8 cellular contexts compared by ENCODE assay signal in genomic region chr14:72420749-72421452, GRCh38.
DNase-seq lines count a peak whose midpoint lies in the region; ATAC-seq and TF ChIP-seq lines count a peak whose summit lies in the region.

No MANE protein-coding gene starts in this region.

- H3K27me3 ChIP-seq in naive thymus-derived CD4-positive, alpha-beta T cell (ENCODE audit: control insufficient read depth in 2 of 2, insufficient read depth in 2 of 2, low read length in 2 of 2): no peaks in the 10 kb centered on the region

- H3K27ac Mint-ChIP-seq in activated CD8-positive, alpha-beta memory T cell treated with anti-CD3 and anti-CD28 coated beads, Interleukin-2, amount 10 ng/mL, durations not matched to agents 7 days and 5 days: peak overlapping the region; percentile 55
- peak overlapping the region in 2 of 9 donors; percentile 36 to 66 for H3K27ac Mint-ChIP-seq in naive thymus-derived CD4-positive, alpha-beta T cell
- H3K27ac Mint-ChIP-seq in stimulated activated effector memory CD8-positive, alpha-beta T cell treated with anti-CD3 and anti-CD28 coated beads, Interleukin-12 subunit alpha, Interleukin-12 subunit beta, amount 100 ng/mL, for 72 hours: no peak overlapping the region

- H3K4me3 Mint-ChIP-seq in activated CD8-positive, alpha-beta memory T cell treated with anti-CD3 and anti-CD28 coated beads, Interleukin-2, amount 10 ng/mL, durations not matched to agents 7 days and 5 days: no peak overlapping the region
- peak overlapping the region in 1 of 10 donors; percentile 38 for H3K4me3 Mint-ChIP-seq in naive thymus-derived CD4-positive, alpha-beta T cell
- H3K4me3 Mint-ChIP-seq in stimulated activated effector memory CD8-positive, alpha-beta T cell treated with anti-CD3 and anti-CD28 coated beads, Interleukin-12 subunit alpha, Interleukin-12 subunit beta, amount 100 ng/mL, for 72 hours: no peak overlapping the region

- no peak for TF ChIP-seq POLR2A in erythroblast (IDR thresholded peaks at IDR 0.05; ENCODE audit: low read length)

- H3K27ac ChIP-seq in naive thymus-derived CD4-positive, alpha-beta T cell (ENCODE audit: low read depth, low read length): no peak overlapping the region

- H3K9me3 ChIP-seq in naive thymus-derived CD4-positive, alpha-beta T cell (ENCODE audit: control insufficient read depth in 2 of 3, low read length in 3 of 3): no peaks in the 10 kb centered on the region

- peaks cover 7% of the 10 kb centered on the region for H3K4me1 Mint-ChIP-seq in activated CD8-positive, alpha-beta memory T cell treated with anti-CD3 and anti-CD28 coated beads, Interleukin-2, amount 10 ng/mL, durations not matched to agents 7 days and 5 days
- H3K4me1 Mint-ChIP-seq in naive thymus-derived CD4-positive, alpha-beta T cell: peaks cover 0 to 21% (median 5%) of the 10 kb centered on the region in 7 donors
- H3K4me1 Mint-ChIP-seq in stimulated activated effector memory CD8-positive, alpha-beta T cell treated with anti-CD3 and anti-CD28 coated beads, Interleukin-12 subunit alpha, Interleukin-12 subunit beta, amount 100 ng/mL, for 72 hours: peaks cover 11% of the 10 kb centered on the region

- H3K4me1 ChIP-seq in naive thymus-derived CD4-positive, alpha-beta T cell (ENCODE audit: control insufficient read depth in 2 of 2, insufficient read depth in 2 of 2, low read length in 2 of 2): no peaks in the 10 kb centered on the region

- H3K4me3 ChIP-seq in naive thymus-derived CD4-positive, alpha-beta T cell (ENCODE audit: low read length): no peak overlapping the region

- peaks cover 3% of the 10 kb centered on the region for H3K9me3 Mint-ChIP-seq in activated CD8-positive, alpha-beta memory T cell treated with anti-CD3 and anti-CD28 coated beads, Interleukin-2, amount 10 ng/mL, durations not matched to agents 7 days and 5 days (ENCODE audit: low read depth)
- H3K9me3 Mint-ChIP-seq in naive thymus-derived CD4-positive, alpha-beta T cell: peaks cover 0 to 12% (median 3%) of the 10 kb centered on the region in 11 donors
- H3K9me3 Mint-ChIP-seq in stimulated activated effector memory CD8-positive, alpha-beta T cell treated with anti-CD3 and anti-CD28 coated beads, Interleukin-12 subunit alpha, Interleukin-12 subunit beta, amount 100 ng/mL, for 72 hours: no peaks in the 10 kb centered on the region

- TF ChIP-seq CTCF in AG09319 (IDR thresholded peaks at IDR 0.05; ENCODE audit: low read depth, low read length): peak; percentile 86

- CTCF ChIA-PET in activated CD8-positive, alpha-beta memory T cell treated with anti-CD3 and anti-CD28 coated beads, Interleukin-2, amount 10 ng/mL, durations not matched to agents 7 days and 5 days (lab: Charles Lee): interaction anchor here (0.6 to 5.0 kb wide), 22 partner anchors 13 to 489 kb away, joined by 3 to 37 read pairs (median 4); partner anchors contain the start of gene RGS6
- CTCF ChIA-PET in naive thymus-derived CD4-positive, alpha-beta T cell (lab: Charles Lee): no interaction called here

- H3K36me3 ChIP-seq in naive thymus-derived CD4-positive, alpha-beta T cell (ENCODE audit: control insufficient read depth in 2 of 3, insufficient read depth in 3 of 3, low read length in 3 of 3): no peaks in the 10 kb centered on the region

- peaks cover 12% of the 10 kb centered on the region for H3K36me3 Mint-ChIP-seq in activated CD8-positive, alpha-beta memory T cell treated with anti-CD3 and anti-CD28 coated beads, Interleukin-2, amount 10 ng/mL, durations not matched to agents 7 days and 5 days
- H3K36me3 Mint-ChIP-seq in naive thymus-derived CD4-positive, alpha-beta T cell: peaks cover 0 to 21% (median 7%) of the 10 kb centered on the region in 5 donors
- H3K36me3 Mint-ChIP-seq in stimulated activated effector memory CD8-positive, alpha-beta T cell treated with anti-CD3 and anti-CD28 coated beads, Interleukin-12 subunit alpha, Interleukin-12 subunit beta, amount 100 ng/mL, for 72 hours: no peaks in the 10 kb centered on the region

- POLR2A ChIA-PET in naive thymus-derived CD4-positive, alpha-beta T cell (lab: Charles Lee): no interaction called here

- intact Hi-C loops in naive thymus-derived CD4-positive, alpha-beta T cell (cut with micrococcal nuclease): loop anchor here in 1 of 2 donors (1.0 to 5.0 kb wide), 2 partner anchors 319 to 397 kb away; no protein-coding TSS in a partner anchor

- ATAC-seq in activated CD8-positive, alpha-beta memory T cell treated with anti-CD3 and anti-CD28 coated beads, Interleukin-2, amount 10 ng/mL, durations not matched to agents 7 days and 5 days: peak; percentile 47
- peak; percentile 58 for ATAC-seq in naive thymus-derived CD4-positive, alpha-beta T cell
- peak; percentile 37 for ATAC-seq in stimulated activated effector memory CD8-positive, alpha-beta T cell treated with anti-CD3 and anti-CD28 coated beads, Interleukin-12 subunit alpha, Interleukin-12 subunit beta, amount 100 ng/mL, for 72 hours
- ATAC-seq in GM19035 (IDR thresholded peaks at IDR 0.05; ENCODE audit: unreplicated experiment): no peak

- DNase-seq in AG09319 (ENCODE audit: extremely low read depth, low read depth) (peak; percentile 22), GOT3 (lab: John Stamatoyannopoulos, UW) (peak; percentile 3), NCI-H774 (lab: John Stamatoyannopoulos, UW) (peak; percentile 13), erythroblast (lab: John Stamatoyannopoulos, UW) (peak; percentile 59 to 77)
- peak; percentile 88 for DNase-seq in activated CD8-positive, alpha-beta memory T cell treated with anti-CD3 and anti-CD28 coated beads, Interleukin-2, amount 10 ng/mL, durations not matched to agents 7 days and 5 days
- DNase-seq in naive thymus-derived CD4-positive, alpha-beta T cell: peak in 8 of 9 donors; percentile 18 to 80 (median 40)
- peak; percentile 84 to 93 for DNase-seq in stimulated activated effector memory CD8-positive, alpha-beta T cell treated with anti-CD3 and anti-CD28 coated beads, Interleukin-12 subunit alpha, Interleukin-12 subunit beta, amount 100 ng/mL, for 72 hours (ENCODE audit: low spot score in 2 of 2)

- peaks cover 36% of the 10 kb centered on the region for H3K27me3 Mint-ChIP-seq in activated CD8-positive, alpha-beta memory T cell treated with anti-CD3 and anti-CD28 coated beads, Interleukin-2, amount 10 ng/mL, durations not matched to agents 7 days and 5 days
- peaks cover 0 to 11% (median 8%) of the 10 kb centered on the region in 5 donors for H3K27me3 Mint-ChIP-seq in naive thymus-derived CD4-positive, alpha-beta T cell

Comparison
In these comparisons a context has a peak if more than half of its experiments do, and no peak if none do; other contexts are left out.
1. DNase-seq: peak in every context shown above with its lines; median percentile 88 in stimulated activated effector memory CD8-positive, alpha-beta T cell treated with anti-CD3 and anti-CD28 coated beads, Interleukin-12 subunit alpha, Interleukin-12 subunit beta, amount 100 ng/mL, for 72 hours; 88 in activated CD8-positive, alpha-beta memory T cell treated with anti-CD3 and anti-CD28 coated beads, Interleukin-2, amount 10 ng/mL, durations not matched to agents 7 days and 5 days; 68 in erythroblast; 40 in naive thymus-derived CD4-positive, alpha-beta T cell; 22 in AG09319; 13 in NCI-H774; 3 in GOT3.